Comparison of ENCODE assay signal across 8 cellular contexts in the genomic region with DNA sequence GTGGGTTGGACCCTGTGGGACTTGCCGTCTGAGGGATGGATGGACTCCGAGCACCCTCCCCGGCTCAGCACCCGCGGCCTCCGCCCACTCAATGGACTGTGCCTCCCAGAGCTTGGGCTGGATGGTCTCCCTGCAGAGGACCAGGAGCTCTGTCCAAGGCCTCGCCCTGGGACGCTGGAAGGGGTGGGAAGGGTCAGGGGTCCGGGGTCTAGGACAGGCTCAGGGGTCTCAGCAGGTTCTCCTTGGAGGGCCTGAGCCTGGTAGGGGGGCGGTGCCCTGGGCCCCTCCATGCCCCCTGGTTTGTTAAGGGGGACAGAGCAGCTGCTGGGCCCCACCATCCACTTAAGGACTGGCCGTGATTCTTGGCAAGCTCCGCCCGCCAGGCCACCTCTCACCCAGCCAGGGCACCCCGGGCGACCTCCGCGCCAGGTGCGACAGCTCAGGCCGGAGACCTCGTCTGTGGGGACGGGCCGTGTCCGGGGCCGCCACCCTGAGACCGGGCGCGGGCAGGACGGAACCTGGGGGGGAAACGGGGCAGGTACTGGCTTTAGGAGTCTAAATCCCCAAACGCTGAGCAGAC. TPM values are rescaled to one million over a fixed set of nuclear protein-coding genes. Genes with fewer than 3 reads are reported as not detected.
DNase-seq lines count a peak whose midpoint lies in the region; ATAC-seq, FAIRE-seq and TF ChIP-seq lines count a peak whose summit lies in the region.

No MANE protein-coding gene starts in this region.

- peaks cover 28 to 53% (median 44%) of the 10 kb centered on the region in 10 experiments for H3K4me1 ChIP-seq in BLaER1 treated with 17β-estradiol and CSF1 and Interleukin-3, amounts not matched to agents 10 nM and 100 nM
- H3K4me1 ChIP-seq in cardiac muscle cell (ENCODE audit: low read depth), result peaks cover 14% of the 10 kb centered on the region
- H3K4me1 ChIP-seq in psoas muscle, result peaks cover 14% of the 10 kb centered on the region

- H3K36me3 Mint-ChIP-seq in activated CD4-positive, alpha-beta memory T cell treated with anti-CD3 and anti-CD28 coated beads for 36 hours, result peaks cover 10% of the 10 kb centered on the region

- H3K4me3 Mint-ChIP-seq in activated CD4-positive, alpha-beta memory T cell treated with anti-CD3 and anti-CD28 coated beads for 36 hours, result peak overlapping the region; percentile 84

- TF ChIP-seq CTCF in cardiac muscle cell (IDR thresholded peaks at IDR 0.05; ENCODE audit: low read depth, low read length), result no peak
- TF ChIP-seq CTCF in psoas muscle (IDR thresholded peaks at IDR 0.05), result no peak
- no peak for TF ChIP-seq CTCF in D721Med (IDR thresholded peaks at IDR 0.05; ENCODE audit: insufficient read depth, missing control alignments)

- no peak for FAIRE-seq in D721Med (lab: Jason Lieb, UNC)

- H4K20me1 ChIP-seq in BLaER1 treated with 17β-estradiol and CSF1 and Interleukin-3, amounts not matched to agents 10 nM and 100 nM, result peaks cover 27 to 72% (median 55%) of the 10 kb centered on the region in 11 experiments; a peak in 20 of 22 replicates

- intact Hi-C loops in activated CD4-positive, alpha-beta memory T cell treated with anti-CD3 and anti-CD28 coated beads for 36 hours (cut with micrococcal nuclease), result loop anchor here (1.0 to 2.0 kb wide), 2 partner anchors 8 to 29 kb away; a partner anchor contains a TSS
- intact Hi-C loops in psoas muscle (cut with DNase I), result loop anchor here (10.0 kb wide), 1 partner anchor 143 kb away; a partner anchor contains a TSS

- peaks cover 24% of the 10 kb centered on the region for H3K4me1 Mint-ChIP-seq in activated CD4-positive, alpha-beta memory T cell treated with anti-CD3 and anti-CD28 coated beads for 36 hours (ENCODE audit: low read depth)

- CTCF ChIA-PET in activated CD4-positive, alpha-beta memory T cell treated with anti-CD3 and anti-CD28 coated beads for 36 hours (lab: Charles Lee), result interaction anchor here (0.6 to 2.6 kb wide), 3 partner anchors 26 to 206 kb away, joined by 3 to 11 read pairs (median 9); no protein-coding TSS in a partner anchor

- H3K27ac ChIP-seq in BLaER1 treated with 17β-estradiol and CSF1 and Interleukin-3, amounts not matched to agents 10 nM and 100 nM, result peak overlapping the region; percentile 62 to 94 (median 90)
- H3K27ac ChIP-seq in cardiac muscle cell (peak overlapping the region; percentile 48), psoas muscle (peak overlapping the region; percentile 86)

- peaks cover 2% of the 10 kb centered on the region for H3K27me3 Mint-ChIP-seq in activated CD4-positive, alpha-beta memory T cell treated with anti-CD3 and anti-CD28 coated beads for 36 hours

- 7 to 15% (median 9%) methylated on average over 24 to 30 of the region's 30 CpGs for WGBS in psoas muscle, 3 donors

- H3K4me2 ChIP-seq in BLaER1 treated with 17β-estradiol and CSF1 and Interleukin-3, amounts not matched to agents 10 nM and 100 nM, result peak overlapping the region; percentile 93 to 100 (median 99)

- DNase-seq in activated CD4-positive, alpha-beta memory T cell treated with anti-CD3 and anti-CD28 coated beads for 36 hours, result peak; percentile 35
- DNase-seq in cardiac muscle cell (ENCODE audit: low read depth in 1 of 2, low spot score in 1 of 2), result peak; percentile 20 to 26
- DNase-seq in psoas muscle, result peak; percentile 38 to 64
- DNase-seq in D721Med (ENCODE audit: insufficient read length, low spot score), result no peak
- DNase-seq in HPDE6-E6E7 (ENCODE audit: extremely low spot score), result no peak

- peaks cover 19 to 33% (median 28%) of the 10 kb centered on the region in 11 experiments for H3K36me3 ChIP-seq in BLaER1 treated with 17β-estradiol and CSF1 and Interleukin-3, amounts not matched to agents 10 nM and 100 nM
- no peaks in the 10 kb centered on the region for H3K36me3 ChIP-seq in cardiac muscle cell
- H3K36me3 ChIP-seq in psoas muscle (ENCODE audit: insufficient read depth in 1 of 2, low read depth in 1 of 2), result peaks cover 0 to 19% of the 10 kb centered on the region in 2 donors

- peaks cover 35 to 40% (median 39%) of the 10 kb centered on the region in 11 experiments for H3K27me3 ChIP-seq in BLaER1 treated with 17β-estradiol and CSF1 and Interleukin-3, amounts not matched to agents 10 nM and 100 nM
- H3K27me3 ChIP-seq in cardiac muscle cell (peaks cover 18% of the 10 kb centered on the region), psoas muscle (ENCODE audit: insufficient read depth in 3 of 3, low read length in 2 of 3) (peaks cover 0 to 23% (median 16%) of the 10 kb centered on the region in 3 donors)

- no peaks in the 10 kb centered on the region for H3K9me3 ChIP-seq in BLaER1 treated with 17β-estradiol and CSF1 and Interleukin-3, amounts not matched to agents 10 nM and 100 nM (replicated peaks in 1 of 11)
- no peaks in the 10 kb centered on the region for H3K9me3 ChIP-seq in cardiac muscle cell (ENCODE audit: low read depth)
- H3K9me3 ChIP-seq in psoas muscle, result no peaks in the 10 kb centered on the region

- peak overlapping the region; percentile 69 to 88 (median 80) for H3K4me3 ChIP-seq in BLaER1 treated with 17β-estradiol and CSF1 and Interleukin-3, amounts not matched to agents 10 nM and 100 nM
- H3K4me3 ChIP-seq in cardiac muscle cell (peak overlapping the region; percentile 58), psoas muscle (peak overlapping the region; percentile 72)

- peak; percentile 4 for ATAC-seq in GM19328 (IDR thresholded peaks at IDR 0.05; ENCODE audit: unreplicated experiment)
- ATAC-seq in HG03432 (IDR thresholded peaks at IDR 0.05; ENCODE audit: unreplicated experiment), result peak; percentile 13
- ATAC-seq in psoas muscle, result peak; percentile 25 to 41 (median 30)

- peak overlapping the region; percentile 79 to 96 (median 90) for H3K9ac ChIP-seq in BLaER1 treated with 17β-estradiol and CSF1 and Interleukin-3, amounts not matched to agents 10 nM and 100 nM

- peak overlapping the region; percentile 81 for H3K27ac Mint-ChIP-seq in activated CD4-positive, alpha-beta memory T cell treated with anti-CD3 and anti-CD28 coated beads for 36 hours

- POLR2A ChIA-PET in activated CD4-positive, alpha-beta memory T cell treated with anti-CD3 and anti-CD28 coated beads for 36 hours (lab: Charles Lee), result interaction anchor here (0.5 to 2.6 kb wide), 6 partner anchors 9 to 201 kb away, joined by 3 to 15 read pairs (median 4); a partner anchor contains a TSS

- no peaks in the 10 kb centered on the region for H3K9me3 Mint-ChIP-seq in activated CD4-positive, alpha-beta memory T cell treated with anti-CD3 and anti-CD28 coated beads for 36 hours

RNA-seq across cellular contexts. Expression of a gene that starts 29.2 kb away (rescaled TPM):
- total RNA-seq in activated CD4-positive, alpha-beta memory T cell treated with anti-CD3 and anti-CD28 coated beads for 36 hours, result 10 to 100 TPM; 49.9 to 54.5 TPM
- total RNA-seq in cardiac muscle cell, result 30.5 and 56.4 TPM in 2 replicates
- polyA plus RNA-seq in cardiac muscle cell, result 34.8 and 36.3 TPM in 2 replicates
- 10 to 100 TPM; 55.8 to 62.7 (median 59.1) TPM for total RNA-seq in psoas muscle
- 10 to 100 TPM; 38.2 to 63.4 (median 49.4) TPM for polyA plus RNA-seq in psoas muscle

RNA-seq across cellular contexts. Expression of a gene that starts 52.1 kb away (rescaled TPM):
- total RNA-seq in activated CD4-positive, alpha-beta memory T cell treated with anti-CD3 and anti-CD28 coated beads for 36 hours, result 1 to 10 TPM; 1.7 to 1.8 TPM
- total RNA-seq in cardiac muscle cell, result 11.3 and 15.3 TPM in 2 replicates
- 4.8 and 5.7 TPM in 2 replicates for polyA plus RNA-seq in cardiac muscle cell
- 1 to 10 TPM in 2 of 4 donors, under 1 TPM in 2; 0.81 to 1.7 (median 1.0) TPM for total RNA-seq in psoas muscle
- 1 to 10 TPM; 1.2 to 1.7 (median 1.6) TPM for polyA plus RNA-seq in psoas muscle

Comparison
In these comparisons a context has a peak if more than half of its experiments do, and no peak if none do; other contexts are left out.
1. DNase-seq: peak in activated CD4-positive, alpha-beta memory T cell treated with anti-CD3 and anti-CD28 coated beads for 36 hours (single experiment), cardiac muscle cell (2 of 2) and psoas muscle (2 of 2); none in D721Med (single experiment) and HPDE6-E6E7 (single experiment).
2. Peak in every context shown above with its lines, with median percentiles within 50 percentile points of each other: H3K27ac ChIP-seq, H3K4me3 ChIP-seq and ATAC-seq.